8 cellular contexts compared by ENCODE assay signal in genomic region chr10:62594093-62594520, GRCh38.
DNase-seq lines count a peak whose midpoint lies in the region; ATAC-seq and TF ChIP-seq lines count a peak whose summit lies in the region.

No MANE protein-coding gene starts in this region.

- H3K27ac ChIP-seq in Karpas-422 (ENCODE audit: low read length) = no peak overlapping the region
- no peak overlapping the region for H3K27ac ChIP-seq in WERI-Rb-1

- H3K27me3 ChIP-seq in Karpas-422 (ENCODE audit: low read length) (no peaks in the 10 kb centered on the region), WERI-Rb-1 (ENCODE audit: insufficient read depth, low read depth, severe bottlenecking) (peaks cover 67% of the 10 kb centered on the region), kidney epithelial cell (ENCODE audit: control insufficient read depth, insufficient read depth, low read length) (no peaks in the 10 kb centered on the region)

- no peak overlapping the region for H3K9ac ChIP-seq in Karpas-422 (ENCODE audit: low read length)

- no peaks in the 10 kb centered on the region for H3K79me2 ChIP-seq in Karpas-422 (ENCODE audit: low read length)

- no peak overlapping the region for H3K4me2 ChIP-seq in Karpas-422 (ENCODE audit: low read depth, low read length, poor library complexity, severe bottlenecking)

- DNase-seq in Daoy (ENCODE audit: low read depth) = peak; percentile 56
- DNase-seq in Karpas-422 = peak; percentile 80
- DNase-seq in WERI-Rb-1 = peak; percentile 28
- DNase-seq in cardiac fibroblast (ENCODE audit: low read depth in 2 of 2) = peak; percentile 70 to 71
- no peak for DNase-seq in kidney epithelial cell (ENCODE audit: low read depth)
- DNase-seq in stimulated activated CD4-positive, alpha-beta T cell treated with anti-CD3 and anti-CD28 coated beads, Interleukin-4, amount 100 ng/mL, for 1 hour = peak; percentile 57
- DNase-seq in NK-92 (lab: John Stamatoyannopoulos, UW; ENCODE audit: unreplicated experiment) = no peak

- TF ChIP-seq CTCF in WERI-Rb-1 (IDR thresholded peaks at IDR 0.05; ENCODE audit: low read depth, low read length) (peak; percentile 75), cardiac fibroblast (IDR thresholded peaks at IDR 0.05; ENCODE audit: low read depth, low read length) (peak; percentile 96), kidney epithelial cell (IDR thresholded peaks at IDR 0.05; ENCODE audit: insufficient read depth, low read length, poor library complexity, severe bottlenecking) (peak; percentile 96)

- peak; percentile 73 for ATAC-seq in GM21447 (IDR thresholded peaks at IDR 0.05; ENCODE audit: unreplicated experiment)

- no peaks in the 10 kb centered on the region for H3K36me3 ChIP-seq in Karpas-422 (ENCODE audit: insufficient read depth, low read length)
- H3K36me3 ChIP-seq in WERI-Rb-1 = no peaks in the 10 kb centered on the region
- no peaks in the 10 kb centered on the region for H3K36me3 ChIP-seq in kidney epithelial cell (ENCODE audit: control insufficient read depth, insufficient read depth, low read length)

- H4K20me1 ChIP-seq in Karpas-422 (ENCODE audit: insufficient read depth, low read depth, low read length) = no peaks in the 10 kb centered on the region

- no peak overlapping the region for H3K4me3 ChIP-seq in Karpas-422 (ENCODE audit: low read length)
- no peak overlapping the region for H3K4me3 ChIP-seq in WERI-Rb-1 (ENCODE audit: low read depth, low read length)
- no peak overlapping the region for H3K4me3 ChIP-seq in cardiac fibroblast (replicated peaks in 1 of 2; ENCODE audit: low read depth in 2 of 2, low read length in 2 of 2)
- H3K4me3 ChIP-seq in kidney epithelial cell (ENCODE audit: low read depth, low read length) = no peak overlapping the region

- H3K9me2 ChIP-seq in Karpas-422 (replicated peaks; ENCODE audit: insufficient read depth, low read length) = no peaks in the 10 kb centered on the region

- H3K9me3 ChIP-seq in Karpas-422 (ENCODE audit: low read length) = no peaks in the 10 kb centered on the region
- no peaks in the 10 kb centered on the region for H3K9me3 ChIP-seq in WERI-Rb-1 (ENCODE audit: severe bottlenecking)

- no peak overlapping the region for H2AFZ ChIP-seq in Karpas-422 (ENCODE audit: low read length)

- peaks cover 7% of the 10 kb centered on the region; the same call in 1 of the 2 replicates for H3K4me1 ChIP-seq in Karpas-422 (ENCODE audit: low read length)

Comparison
In these comparisons a context has a peak if more than half of its experiments do, and no peak if none do; other contexts are left out.
1. DNase-seq: peak in Daoy (single experiment), Karpas-422 (single experiment), WERI-Rb-1 (single experiment), cardiac fibroblast (2 of 2) and stimulated activated CD4-positive, alpha-beta T cell treated with anti-CD3 and anti-CD28 coated beads, Interleukin-4, amount 100 ng/mL, for 1 hour (single experiment); none in kidney epithelial cell (single experiment) and NK-92 (single experiment).
2. Peak in every context shown above with its lines, with median percentiles within 50 percentile points of each other: CTCF ChIP-seq.